In genomic region chr15:78038585-78039247, GRCh38 we compare ENCODE assay signal across 16 cellular contexts. TPM values are rescaled to one million over a fixed set of nuclear protein-coding genes. Genes with fewer than 3 reads are reported as not detected.
A peak's percentile ranks its signal among the peaks of the same experiment; 100 is the strongest.
DNase-seq lines count a peak whose midpoint lies in the region; ATAC-seq and TF ChIP-seq lines count a peak whose summit lies in the region.
"Had no signal": no experiment of that assay in that cellular context is flagged by ENCODE, and none has a peak within 500 bp of the region (broad histone marks: within the 10 kb centered on the region; RNA-seq: fewer than 3 reads in every experiment).

No MANE protein-coding gene starts in this region.

- no peaks in the 10 kb centered on the region for H3K27me3 Mint-ChIP-seq in activated CD4-positive, alpha-beta T cell treated with anti-CD3 and anti-CD28 coated beads, Interleukin-2, amount 10 ng/mL, durations not matched to agents 7 days and 5 days
- no peaks in the 10 kb centered on the region for H3K27me3 Mint-ChIP-seq in T-helper 17 cell

- ATAC-seq in T-helper 17 cell (no peak), GM21786 (IDR thresholded peaks at IDR 0.05; ENCODE audit: unreplicated experiment) (no peak)

- DNase-seq in activated CD4-positive, alpha-beta T cell treated with anti-CD3 and anti-CD28 coated beads, Interleukin-2, amount 10 ng/mL, durations not matched to agents 7 days and 5 days, result no peak
- no peak for DNase-seq in activated CD4-positive, alpha-beta T cell treated with anti-CD3 and anti-CD28 coated beads for 4 hours
- no peak for DNase-seq in T-helper 17 cell
- no peak for DNase-seq in esophagus squamous epithelium (lab: John Stamatoyannopoulos, UW)
- no peak for DNase-seq in stomach
- no peak for DNase-seq in pons (ENCODE audit: low spot score)
- no peak for DNase-seq in NAMALWA (ENCODE audit: low spot score)
- DNase-seq: activated CD4-positive, alpha-beta T cell treated with anti-CD3 and anti-CD28 coated beads for 1 hour; NCI-H187; NCI-H524; PC-9; retina; stimulated activated CD4-positive, alpha-beta T cell treated with anti-CD3 and anti-CD28 coated beads, Interleukin-4, amount 100 ng/mL, for 24 hours; SW 1271 had no signal

- H3K4me1 Mint-ChIP-seq in activated CD4-positive, alpha-beta T cell treated with anti-CD3 and anti-CD28 coated beads, Interleukin-2, amount 10 ng/mL, durations not matched to agents 7 days and 5 days, result peaks cover 91% of the 10 kb centered on the region
- peaks cover 73% of the 10 kb centered on the region for H3K4me1 Mint-ChIP-seq in T-helper 17 cell

- H3K9me3 ChIP-seq in T-helper 17 cell (ENCODE audit: control insufficient read depth, low read length, poor library complexity, severe bottlenecking), result no peaks in the 10 kb centered on the region
- no peaks in the 10 kb centered on the region for H3K9me3 ChIP-seq in esophagus squamous epithelium
- H3K9me3 ChIP-seq in stomach, result no peaks in the 10 kb centered on the region

- POLR2A ChIA-PET in activated CD4-positive, alpha-beta T cell treated with anti-CD3 and anti-CD28 coated beads, Interleukin-2, amount 10 ng/mL, durations not matched to agents 7 days and 5 days (lab: Charles Lee), result no interaction called here

- no peaks in the 10 kb centered on the region for H3K27me3 ChIP-seq in esophagus squamous epithelium
- no peaks in the 10 kb centered on the region for H3K27me3 ChIP-seq in stomach

- no peaks in the 10 kb centered on the region for H3K9me3 Mint-ChIP-seq in activated CD4-positive, alpha-beta T cell treated with anti-CD3 and anti-CD28 coated beads, Interleukin-2, amount 10 ng/mL, durations not matched to agents 7 days and 5 days

- H3K4me3 ChIP-seq in esophagus squamous epithelium, result no peak overlapping the region
- H3K4me3 ChIP-seq in stomach, result no peak overlapping the region
- H3K4me3 ChIP-seq: PC-9 had no signal

- TF ChIP-seq CTCF in esophagus squamous epithelium (IDR thresholded peaks at IDR 0.05) (no peak), stomach (IDR thresholded peaks at IDR 0.05) (no peak)

- peak overlapping the region; percentile 82 for H3K27ac Mint-ChIP-seq in activated CD4-positive, alpha-beta T cell treated with anti-CD3 and anti-CD28 coated beads, Interleukin-2, amount 10 ng/mL, durations not matched to agents 7 days and 5 days
- no peak overlapping the region for H3K27ac Mint-ChIP-seq in T-helper 17 cell

- peaks cover 62% of the 10 kb centered on the region for H3K36me3 Mint-ChIP-seq in activated CD4-positive, alpha-beta T cell treated with anti-CD3 and anti-CD28 coated beads, Interleukin-2, amount 10 ng/mL, durations not matched to agents 7 days and 5 days (ENCODE audit: low read depth)
- H3K36me3 Mint-ChIP-seq in T-helper 17 cell (ENCODE audit: low read depth), result peaks cover 9% of the 10 kb centered on the region

- H3K4me3 Mint-ChIP-seq in activated CD4-positive, alpha-beta T cell treated with anti-CD3 and anti-CD28 coated beads, Interleukin-2, amount 10 ng/mL, durations not matched to agents 7 days and 5 days, result no peak overlapping the region
- peak overlapping the region; percentile 72 for H3K4me3 Mint-ChIP-seq in T-helper 17 cell

- peaks cover 21 to 75% (median 35%) of the 10 kb centered on the region in 3 donors for H3K4me1 ChIP-seq in esophagus squamous epithelium
- H3K4me1 ChIP-seq in stomach, result peaks cover 37 to 81% (median 47%) of the 10 kb centered on the region in 4 donors

- no peak for TF ChIP-seq EP300 in stomach (IDR thresholded peaks at IDR 0.05)

- intact Hi-C loops in esophagus squamous epithelium (cut with DNase I), result no loop called here
- intact Hi-C loops in stomach (cut with DNase I; ENCODE audit: low total_unique reads), result no loop called here

- H3K27ac ChIP-seq in esophagus squamous epithelium (peak overlapping the region in 3 of 4 donors; percentile 4 to 63 (median 13)), stomach (peak overlapping the region in 4 of 5 donors; percentile 3 to 83 (median 42))
- H3K27ac ChIP-seq: PC-9 had no signal

- no peak for TF ChIP-seq POLR2A in esophagus squamous epithelium (IDR thresholded peaks at IDR 0.05)
- TF ChIP-seq POLR2A in stomach (IDR thresholded peaks at IDR 0.05), result no peak

- CTCF ChIA-PET in activated CD4-positive, alpha-beta T cell treated with anti-CD3 and anti-CD28 coated beads, Interleukin-2, amount 10 ng/mL, durations not matched to agents 7 days and 5 days (lab: Charles Lee), result no interaction called here

- 81 to 85% methylated on average over 4 to 8 of the region's 8 CpGs for WGBS in esophagus squamous epithelium, 2 donors
- WGBS in stomach, 5 donors, result 78 to 92% (median 86%) methylated on average over 8 of the region's 8 CpGs

- H3K36me3 ChIP-seq in esophagus squamous epithelium, result peaks cover 0 to 62% (median 0%) of the 10 kb centered on the region in 3 donors
- H3K36me3 ChIP-seq in stomach, result peaks cover 0 to 51% (median 40%) of the 10 kb centered on the region in 4 donors

RNA-seq across cellular contexts. Expression of gene TBC1D2B, which starts 38.8 kb away (rescaled TPM):
- 10 to 100 TPM; 77.2 to 83.7 TPM for total RNA-seq in activated CD4-positive, alpha-beta T cell treated with anti-CD3 and anti-CD28 coated beads, Interleukin-2, amount 10 ng/mL, durations not matched to agents 7 days and 5 days
- total RNA-seq in T-helper 17 cell (100 to 1,000 TPM in 1 of 2 donors, 10 to 100 TPM in 1; 91.0 to 130 TPM), esophagus squamous epithelium (10 to 100 TPM; 13.0 to 30.7 (median 17.8) TPM), stomach (10 to 100 TPM; 38.2 to 61.7 (median 58.3) TPM)
- 10 to 100 TPM in 2 of 3 donors, 1 to 10 TPM in 1; 9.3 to 12.4 (median 11.7) TPM for polyA plus RNA-seq in stomach

RNA-seq across cellular contexts. Expression of gene SH2D7, which starts 53.6 kb away (rescaled TPM):
- total RNA-seq in activated CD4-positive, alpha-beta T cell treated with anti-CD3 and anti-CD28 coated beads, Interleukin-2, amount 10 ng/mL, durations not matched to agents 7 days and 5 days, result not detected
- not detected for total RNA-seq in T-helper 17 cell
- not detected for total RNA-seq in esophagus squamous epithelium
- total RNA-seq in stomach, result under 1 TPM in 2 of 5 donors, not detected in 3; 0.29 to 0.45 TPM
- polyA plus RNA-seq in stomach, result not detected
- total RNA-seq: PC-9 had no signal
- polyA plus RNA-seq: keratinocyte had no signal
